In the genomic region with DNA sequence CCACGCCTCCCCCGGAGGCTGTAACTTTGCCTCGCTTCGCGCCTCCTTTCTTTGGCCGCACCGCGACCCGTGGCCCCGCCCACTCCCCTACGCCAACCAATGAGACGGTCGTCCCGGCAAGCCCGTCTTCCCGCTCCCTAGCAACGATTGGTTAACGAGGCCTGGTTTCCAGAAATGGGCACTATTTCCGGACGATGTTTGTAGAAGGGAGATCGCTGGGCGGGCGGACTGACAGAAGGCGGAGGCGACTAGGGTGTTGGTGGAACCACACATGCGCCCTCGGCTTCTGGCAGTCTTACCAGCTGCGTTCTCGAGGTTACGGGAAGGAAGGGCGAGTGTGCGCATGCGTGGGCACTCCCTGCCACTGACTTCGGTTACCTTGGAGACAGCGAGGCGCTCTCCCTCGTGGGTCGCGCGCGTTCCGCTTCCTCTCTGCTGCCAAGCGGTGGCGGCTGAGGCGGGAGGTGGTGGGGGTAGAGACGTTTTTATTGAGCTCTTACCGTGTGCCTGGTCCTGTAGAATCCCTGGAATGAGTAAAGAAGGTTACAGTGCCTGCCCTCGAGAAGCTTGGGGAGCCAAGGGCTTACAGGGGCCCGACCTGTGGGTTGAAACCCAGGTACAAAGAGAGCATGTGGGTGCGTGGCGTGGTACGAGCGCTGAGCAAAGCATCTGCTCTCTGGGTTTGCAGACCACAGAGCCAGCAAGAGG, we compare ENCODE assay signal across 8 cellular contexts. TPM values are rescaled to one million over a fixed set of nuclear protein-coding genes. Genes with fewer than 3 reads are reported as not detected.
A peak's percentile ranks its signal among the peaks of the same experiment; 100 is the strongest.
DNase-seq lines count a peak whose midpoint lies in the region; ATAC-seq and TF ChIP-seq lines count a peak whose summit lies in the region.

No MANE protein-coding gene starts in this region.

- H3K4me1 ChIP-seq in ascending aorta = peaks cover 9 to 64% of the 10 kb centered on the region in 2 donors
- peaks cover 0 to 60% of the 10 kb centered on the region in 2 donors for H3K4me1 ChIP-seq in right atrium auricular region
- H3K4me1 ChIP-seq in psoas muscle = peaks cover 39% of the 10 kb centered on the region
- H3K4me1 ChIP-seq in uterus = peaks cover 14 to 17% of the 10 kb centered on the region in 2 donors

- peak overlapping the region; percentile 71 to 96 for H3K27ac ChIP-seq in ascending aorta
- H3K27ac ChIP-seq in right atrium auricular region = peak overlapping the region; percentile 96 to 97
- peak overlapping the region; percentile 94 for H3K27ac ChIP-seq in psoas muscle
- H3K27ac ChIP-seq in uterus = peak overlapping the region; percentile 95 to 98

- peak in 1 of 2 donors; percentile 9 for TF ChIP-seq POLR2A in uterus (IDR thresholded peaks at IDR 0.05)

- intact Hi-C loops in ascending aorta (cut with DNase I) (loop anchor here (1.0 to 5.0 kb wide), 7 partner anchors 23 to 266 kb away; a partner anchor contains a TSS), psoas muscle (cut with DNase I) (loop anchor here (2.0 to 10.0 kb wide), 4 partner anchors 35 to 65 kb away; a partner anchor contains a TSS), uterus (cut with DNase I; ENCODE audit: low total_unique reads) (no loop called here)

- WGBS in psoas muscle, 3 donors = 0 to 1% (median 1%) methylated on average over 52 to 53 of the region's 53 CpGs

- ATAC-seq in GM18502 (IDR thresholded peaks at IDR 0.05; ENCODE audit: poor library complexity, unreplicated experiment) = peak; percentile 66
- ATAC-seq in HG02943 (IDR thresholded peaks at IDR 0.05; ENCODE audit: low read depth, unreplicated experiment) = peak; percentile 70
- peak; percentile 85 to 89 (median 88) for ATAC-seq in psoas muscle

- H3K27me3 ChIP-seq in ascending aorta (no peaks in the 10 kb centered on the region), right atrium auricular region (no peaks in the 10 kb centered on the region), psoas muscle (ENCODE audit: insufficient read depth in 3 of 3, low read length in 2 of 3) (no peaks in the 10 kb centered on the region), uterus (no peaks in the 10 kb centered on the region)

- peak; percentile 99 for DNase-seq in NCI-H187 (lab: John Stamatoyannopoulos, UW)
- peak; percentile 99 to 100 (median 100) for DNase-seq in T-helper 2 cell
- DNase-seq in ascending aorta (ENCODE audit: low spot score in 2 of 2) = peak; percentile 99 to 100
- peak; percentile 100 for DNase-seq in right atrium auricular region (ENCODE audit: low spot score)
- DNase-seq in psoas muscle = peak; percentile 100
- DNase-seq in uterus = peak; percentile 100

- H3K4me3 ChIP-seq in ascending aorta = peak overlapping the region; percentile 79 to 80
- peak overlapping the region; percentile 28 to 82 for H3K4me3 ChIP-seq in right atrium auricular region
- H3K4me3 ChIP-seq in psoas muscle = peak overlapping the region; percentile 93
- peak overlapping the region; percentile 27 to 86 for H3K4me3 ChIP-seq in uterus

- no peak for TF ChIP-seq CTCF in ascending aorta (IDR thresholded peaks at IDR 0.05)
- TF ChIP-seq CTCF in right atrium auricular region (IDR thresholded peaks at IDR 0.05) = peak in 1 of 2 donors; percentile 12
- TF ChIP-seq CTCF in psoas muscle (IDR thresholded peaks at IDR 0.05) = no peak
- TF ChIP-seq CTCF in uterus (IDR thresholded peaks at IDR 0.05) = peak in 2 of 4 experiments; percentile 12 to 36

- H3K36me3 ChIP-seq in ascending aorta (no peaks in the 10 kb centered on the region), right atrium auricular region (no peaks in the 10 kb centered on the region), psoas muscle (ENCODE audit: insufficient read depth in 1 of 2, low read depth in 1 of 2) (no peaks in the 10 kb centered on the region), uterus (no peaks in the 10 kb centered on the region)

- H3K9me3 ChIP-seq in ascending aorta (no peaks in the 10 kb centered on the region), right atrium auricular region (no peaks in the 10 kb centered on the region), psoas muscle (no peaks in the 10 kb centered on the region), uterus (no peaks in the 10 kb centered on the region)

RNA-seq across cellular contexts. Expression of a gene that starts 0.4 kb away (rescaled TPM):
- 7.7 TPM for total RNA-seq in ascending aorta
- total RNA-seq in right atrium auricular region = 10 to 100 TPM in 1 of 2 donors, 1 to 10 TPM in 1; 8.2 to 10.6 TPM
- total RNA-seq in psoas muscle = 10 to 100 TPM; 21.8 to 53.5 (median 30.1) TPM
- polyA plus RNA-seq in psoas muscle = 10 to 100 TPM; 12.4 to 28.1 (median 24.6) TPM
- 10 to 100 TPM in 1 of 4 donors, 1 to 10 TPM in 3; 1.0 to 22.1 (median 4.9) TPM for total RNA-seq in uterus

RNA-seq across cellular contexts. Expression of a gene that starts 55.4 kb away (rescaled TPM):
- total RNA-seq in ascending aorta (not detected), right atrium auricular region (not detected), psoas muscle (under 1 TPM in 1 of 4 donors, not detected in 3; 0.11 TPM), uterus (not detected)
- polyA plus RNA-seq in psoas muscle = not detected

Comparison
In these comparisons a context has a peak if more than half of its experiments do, and no peak if none do; other contexts are left out.
1. Peak in every context shown above with its lines: DNase-seq, ATAC-seq, H3K4me3 ChIP-seq and H3K27ac ChIP-seq.